Comparison of ENCODE assay signal across 9 cellular contexts in the genomic region with DNA sequence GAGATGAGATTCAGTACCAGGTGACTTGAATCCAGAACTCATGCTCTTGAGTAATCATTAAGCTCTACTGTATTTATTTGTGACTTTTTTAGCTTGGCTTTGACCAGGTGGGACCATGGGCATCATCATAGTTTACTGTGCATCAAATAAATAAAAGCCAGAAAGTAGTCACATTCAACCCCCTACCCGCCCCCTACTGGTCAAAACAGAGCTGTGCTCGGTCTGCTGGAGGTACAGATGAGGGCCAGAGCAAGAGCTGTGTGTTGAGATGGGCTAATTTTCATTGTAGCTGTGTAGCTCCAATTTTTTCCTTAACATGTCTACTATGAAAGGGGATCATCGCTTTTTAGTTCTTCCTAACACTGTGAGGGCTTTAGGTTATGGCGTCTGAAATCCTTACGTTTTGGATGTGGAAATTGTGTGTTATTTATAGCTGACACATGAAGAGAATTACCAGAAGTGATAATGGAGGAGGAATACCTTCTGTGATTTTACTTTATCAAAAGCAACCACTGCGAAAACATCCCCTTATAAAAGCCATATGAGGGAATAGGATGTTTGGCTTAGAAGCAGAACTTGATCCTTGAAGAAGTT.
DNase-seq lines count a peak whose midpoint lies in the region; ATAC-seq and TF ChIP-seq lines count a peak whose summit lies in the region.
"Had no signal": no experiment of that assay in that cellular context is flagged by ENCODE, and none has a peak within 500 bp of the region (broad histone marks: within the 10 kb centered on the region; RNA-seq: fewer than 3 reads in every experiment).

No MANE protein-coding gene starts in this region.

- CTCF ChIA-PET in Panc1 (lab: Charles Lee): no interaction called here

- H4K20me1 ChIP-seq in DND-41 (ENCODE audit: insufficient read depth, low read length): no peaks in the 10 kb centered on the region; the same call in 1 of the 2 replicates

- intact Hi-C loops in Panc1 (cut with micrococcal nuclease; ENCODE audit: unreplicated experiment): no loop called here

- peak; percentile 64 for TF ChIP-seq CTCF in DND-41 (IDR thresholded peaks at IDR 0.05; ENCODE audit: borderline replicate concordance, extremely low read depth, low read length, poor library complexity, severe bottlenecking)
- peak; percentile 44 for TF ChIP-seq CTCF in Panc1 (IDR thresholded peaks at IDR 0.05)
- TF ChIP-seq CTCF in foreskin keratinocyte (conservative IDR thresholded peaks at IDR 0.05): peak; percentile 66

- no peak overlapping the region for H3K9ac ChIP-seq in DND-41 (ENCODE audit: low read depth, low read length)

- POLR2A ChIA-PET in Panc1 (lab: Charles Lee): no interaction called here

- BruUV-seq in Panc1 (replicated peaks; lab: Mats Ljungman, UMichigan): no TSS peak

- H3K36me3 ChIP-seq in DND-41 (ENCODE audit: insufficient read depth, low read length): no peaks in the 10 kb centered on the region
- no peaks in the 10 kb centered on the region for H3K36me3 ChIP-seq in Panc1 (ENCODE audit: control insufficient read depth, insufficient read depth, low read length)
- H3K36me3 ChIP-seq: thyroid gland had no signal

- H3K4me1 ChIP-seq in DND-41 (ENCODE audit: insufficient read depth, low read length): peaks cover 6% of the 10 kb centered on the region; the same call in 1 of the 2 replicates
- H3K4me1 ChIP-seq in Panc1 (ENCODE audit: control insufficient read depth, insufficient read depth, low read length): no peaks in the 10 kb centered on the region
- H3K4me1 ChIP-seq in foreskin keratinocyte: no peaks in the 10 kb centered on the region

- no peak overlapping the region for H3K4me2 ChIP-seq in DND-41 (ENCODE audit: insufficient read depth, low read length)

- H3K27ac ChIP-seq in DND-41 (ENCODE audit: low read length) (no peak overlapping the region), Panc1 (ENCODE audit: low read length) (no peak overlapping the region), foreskin keratinocyte (no peak overlapping the region)

- ATAC-seq in DND-41 (ENCODE audit: insufficient read depth, low read depth) (peak; percentile 58; the same call in 2 of the 3 replicates), GM21515 (IDR thresholded peaks at IDR 0.05; ENCODE audit: unreplicated experiment) (peak; percentile 48), Panc1 (no peak), foreskin keratinocyte (peak; percentile 67), HG03025 (IDR thresholded peaks at IDR 0.05; ENCODE audit: low FRiP score, unreplicated experiment) (no peak), GM21529 (IDR thresholded peaks at IDR 0.05; ENCODE audit: unreplicated experiment) (no peak), GM21825 (IDR thresholded peaks at IDR 0.05; ENCODE audit: unreplicated experiment) (no peak)

- H3K9me3 ChIP-seq in DND-41 (ENCODE audit: insufficient read depth, low read length, severe bottlenecking) (peaks cover 2% of the 10 kb centered on the region), Panc1 (ENCODE audit: control insufficient read depth, insufficient read depth, low read depth, low read length) (no peaks in the 10 kb centered on the region)
- H3K9me3 ChIP-seq: thyroid gland had no signal

- H2AFZ ChIP-seq in DND-41 (ENCODE audit: low read depth, low read length): no peak overlapping the region

- H3K4me3 ChIP-seq in DND-41 (ENCODE audit: low read depth in 1 of 2, low read length in 2 of 2) (no peak overlapping the region), Panc1 (ENCODE audit: low read depth in 2 of 2, low read length in 2 of 2) (no peak overlapping the region)
- H3K4me3 ChIP-seq: thyroid gland had no signal

- no peaks in the 10 kb centered on the region for H3K79me2 ChIP-seq in DND-41 (ENCODE audit: insufficient read depth, low read length)

- no peaks in the 10 kb centered on the region for H3K27me3 ChIP-seq in DND-41 (ENCODE audit: insufficient read depth, low read length, poor library complexity)
- H3K27me3 ChIP-seq in Panc1 (ENCODE audit: control insufficient read depth, insufficient read depth, low read length): no peaks in the 10 kb centered on the region
- H3K27me3 ChIP-seq in foreskin keratinocyte: peaks cover 3% of the 10 kb centered on the region
- H3K27me3 ChIP-seq: thyroid gland had no signal

- DNase-seq in DND-41: peak; percentile 38
- peak; percentile 10 for DNase-seq in Panc1 (ENCODE audit: low read depth, low spot score)
- no peak for DNase-seq in foreskin keratinocyte
- no peak for DNase-seq in hypothalamus (lab: John Stamatoyannopoulos, UW)

- in situ Hi-C loops in Panc1 (cut with HindIII; ENCODE audit: low pct_unique_long_range_greater_than_20kb, low sequenced_read_pairs): no loop called here

Comparison
In these comparisons a context has a peak if more than half of its experiments do, and no peak if none do; other contexts are left out.
1. ATAC-seq: peak in DND-41 (single experiment), GM21515 (single experiment) and foreskin keratinocyte (single experiment); none in Panc1 (single experiment), HG03025 (single experiment), GM21529 (single experiment) and GM21825 (single experiment).
2. DNase-seq: peak in DND-41 (single experiment) and Panc1 (single experiment); none in foreskin keratinocyte (0 of 2) and hypothalamus (0 of 51).
3. Peak in every context shown above with its lines, with median percentiles within 50 percentile points of each other: CTCF ChIP-seq.